ENCODE assay signal across 8 cellular contexts in genomic region chr7:155796381-155797261, GRCh38. TPM values are rescaled to one million over a fixed set of nuclear protein-coding genes. Genes with fewer than 3 reads are reported as not detected.
A peak's percentile ranks its signal among the peaks of the same experiment; 100 is the strongest.
DNase-seq lines count a peak whose midpoint lies in the region; ATAC-seq and TF ChIP-seq lines count a peak whose summit lies in the region.

No MANE protein-coding gene starts in this region.

- intact Hi-C loops in OCI-LY7 (cut with micrococcal nuclease; ENCODE audit: unreplicated experiment): loop anchor here (5.0 to 10.0 kb wide), 2 partner anchors 676 to 1028 kb away; no protein-coding TSS in a partner anchor
- intact Hi-C loops in activated T-helper 2 cell treated with anti-CD3 and anti-CD28 coated beads, Interferon-gamma antibody, Interleukin-2, Interleukin-4, amounts not matched to agents 10 μg/mL and 5 μg/mL and 100 μg/mL, durations not matched to agents 14 hours and 24 hours and 36 hours (cut with micrococcal nuclease): loop anchor here (5.0 kb wide), 1 partner anchor 676 kb away; no protein-coding TSS in a partner anchor
- intact Hi-C loops in posterior vena cava (cut with DNase I): loop anchor here in 1 of 2 donors (5.0 kb wide), 1 partner anchor 971 kb away; no protein-coding TSS in a partner anchor
- intact Hi-C loops in aorta (cut with DNase I): loop anchor here in 1 of 2 donors (10.0 kb wide), 1 partner anchor 1028 kb away; no protein-coding TSS in a partner anchor

- H3K4me2 ChIP-seq in OCI-LY7 (ENCODE audit: low read length): no peak overlapping the region

- no peak overlapping the region for H3K27ac Mint-ChIP-seq in activated T-helper 2 cell treated with anti-CD3 and anti-CD28 coated beads, Interferon-gamma antibody, Interleukin-2, Interleukin-4, amounts not matched to agents 10 μg/mL and 5 μg/mL and 100 μg/mL, durations not matched to agents 14 hours and 24 hours and 36 hours

- H3K9me3 ChIP-seq in OCI-LY7 (ENCODE audit: low read length): no peaks in the 10 kb centered on the region
- H3K9me3 ChIP-seq in aorta (ENCODE audit: control insufficient read depth, low read length): no peaks in the 10 kb centered on the region

- peak; percentile 59 for ATAC-seq in HG02610 (IDR thresholded peaks at IDR 0.05; ENCODE audit: unreplicated experiment)
- peak; percentile 73 for ATAC-seq in aorta (ENCODE audit: low FRiP score)
- no peak for ATAC-seq in GM21447 (IDR thresholded peaks at IDR 0.05; ENCODE audit: unreplicated experiment)

- CTCF ChIA-PET in OCI-LY7 (lab: Charles Lee; ENCODE audit: unreplicated experiment): interaction anchor here (0.5 kb wide), 1 partner anchor 974 kb away, joined by 3 read pairs; no protein-coding TSS in a partner anchor

- DNase-seq in OCI-LY7 (ENCODE audit: low spot score): peak; percentile 44
- DNase-seq in activated T-helper 2 cell treated with anti-CD3 and anti-CD28 coated beads, Interferon-gamma antibody, Interleukin-2, Interleukin-4, amounts not matched to agents 10 μg/mL and 5 μg/mL and 100 μg/mL, durations not matched to agents 14 hours and 24 hours and 36 hours (ENCODE audit: low spot score): peak; percentile 54
- DNase-seq in germinal center (ENCODE audit: low spot score): peak; percentile 78
- peak; percentile 89 for DNase-seq in posterior vena cava (ENCODE audit: low spot score)
- DNase-seq in aorta: peak; percentile 71 to 90

- H3K4me3 ChIP-seq in OCI-LY7 (ENCODE audit: low read depth, low read length, poor library complexity, severe bottlenecking): no peak overlapping the region
- no peak overlapping the region for H3K4me3 ChIP-seq in aorta (ENCODE audit: low read length in 2 of 2)

- H3K36me3 ChIP-seq in OCI-LY7 (ENCODE audit: insufficient read depth, low read length) (no peaks in the 10 kb centered on the region), aorta (ENCODE audit: control insufficient read depth in 1 of 2, insufficient read depth in 2 of 2, low read length in 1 of 2) (no peaks in the 10 kb centered on the region)

- 18 to 21% methylated on average over 59 to 60 of the region's 60 CpGs for WGBS in aorta, 2 donors

- peaks cover 5% of the 10 kb centered on the region for H3K4me1 Mint-ChIP-seq in activated T-helper 2 cell treated with anti-CD3 and anti-CD28 coated beads, Interferon-gamma antibody, Interleukin-2, Interleukin-4, amounts not matched to agents 10 μg/mL and 5 μg/mL and 100 μg/mL, durations not matched to agents 14 hours and 24 hours and 36 hours (ENCODE audit: low read depth)

- no TSS peak for BruUV-seq in OCI-LY7 (replicated peaks; lab: Mats Ljungman, UMichigan)

- POLR2A ChIA-PET in OCI-LY7 (lab: Charles Lee): interaction anchor here (0.6 kb wide), 1 partner anchor 117 kb away, joined by 4 read pairs; no protein-coding TSS in a partner anchor

- H2AFZ ChIP-seq in OCI-LY7 (ENCODE audit: low read length): no peak overlapping the region

- H4K20me1 ChIP-seq in OCI-LY7 (ENCODE audit: insufficient read depth, low read length): no peaks in the 10 kb centered on the region

- H3K9me3 Mint-ChIP-seq in activated T-helper 2 cell treated with anti-CD3 and anti-CD28 coated beads, Interferon-gamma antibody, Interleukin-2, Interleukin-4, amounts not matched to agents 10 μg/mL and 5 μg/mL and 100 μg/mL, durations not matched to agents 14 hours and 24 hours and 36 hours: no peaks in the 10 kb centered on the region

- H3K27ac ChIP-seq in OCI-LY7 (ENCODE audit: low read depth, low read length, poor library complexity, severe bottlenecking) (no peak overlapping the region), aorta (ENCODE audit: low read depth in 1 of 2, low read length in 2 of 2) (no peak overlapping the region)

- H3K9me2 ChIP-seq in OCI-LY7 (ENCODE audit: insufficient read depth, low read length): no peaks in the 10 kb centered on the region

- H3K4me1 ChIP-seq in OCI-LY7 (ENCODE audit: insufficient read depth, low read length, poor library complexity, severe bottlenecking) (no peaks in the 10 kb centered on the region), aorta (ENCODE audit: control insufficient read depth in 1 of 2, insufficient read depth in 2 of 2, low read length in 2 of 2) (no peaks in the 10 kb centered on the region)

- no peaks in the 10 kb centered on the region for H3K36me3 Mint-ChIP-seq in activated T-helper 2 cell treated with anti-CD3 and anti-CD28 coated beads, Interferon-gamma antibody, Interleukin-2, Interleukin-4, amounts not matched to agents 10 μg/mL and 5 μg/mL and 100 μg/mL, durations not matched to agents 14 hours and 24 hours and 36 hours (ENCODE audit: low read depth)

- H3K4me3 Mint-ChIP-seq in activated T-helper 2 cell treated with anti-CD3 and anti-CD28 coated beads, Interferon-gamma antibody, Interleukin-2, Interleukin-4, amounts not matched to agents 10 μg/mL and 5 μg/mL and 100 μg/mL, durations not matched to agents 14 hours and 24 hours and 36 hours (ENCODE audit: low read depth): no peak overlapping the region

- no peaks in the 10 kb centered on the region for H3K79me2 ChIP-seq in OCI-LY7 (ENCODE audit: insufficient read depth, low read depth, low read length)

- H3K27me3 Mint-ChIP-seq in activated T-helper 2 cell treated with anti-CD3 and anti-CD28 coated beads, Interferon-gamma antibody, Interleukin-2, Interleukin-4, amounts not matched to agents 10 μg/mL and 5 μg/mL and 100 μg/mL, durations not matched to agents 14 hours and 24 hours and 36 hours (ENCODE audit: low read depth): peaks cover 35% of the 10 kb centered on the region

- TF ChIP-seq CTCF in GM12872 (IDR thresholded peaks at IDR 0.05; ENCODE audit: insufficient read depth, low read depth, low read length): peak; percentile 85
- peak; percentile 59 for TF ChIP-seq CTCF in OCI-LY7 (conservative IDR thresholded peaks at IDR 0.05; ENCODE audit: low read length)

- H3K27me3 ChIP-seq in aorta (ENCODE audit: control insufficient read depth in 1 of 2, insufficient read depth in 2 of 2, low read length in 1 of 2): no peaks in the 10 kb centered on the region

RNA-seq across cellular contexts. Expression of gene SHH, which starts 15.6 kb away (rescaled TPM):
- total RNA-seq in OCI-LY7 (2014; rRNA removed; shearing (Covaris generic)): not detected in 2 replicates
- not detected in 2 replicates for total RNA-seq in OCI-LY7 (2022)
- 0.07 and 0.14 TPM in 2 replicates for total RNA-seq in activated T-helper 2 cell treated with anti-CD3 and anti-CD28 coated beads, Interferon-gamma antibody, Interleukin-2, Interleukin-4, amounts not matched to agents 10 μg/mL and 5 μg/mL and 100 μg/mL, durations not matched to agents 14 hours and 24 hours and 36 hours
- not detected for total RNA-seq in posterior vena cava
- total RNA-seq in aorta: under 1 TPM in 1 of 2 donors, not detected in 1; 0.10 TPM
- polyA plus RNA-seq in aorta: under 1 TPM in 1 of 2 donors, not detected in 1; 0.25 TPM
